In the genomic region with DNA sequence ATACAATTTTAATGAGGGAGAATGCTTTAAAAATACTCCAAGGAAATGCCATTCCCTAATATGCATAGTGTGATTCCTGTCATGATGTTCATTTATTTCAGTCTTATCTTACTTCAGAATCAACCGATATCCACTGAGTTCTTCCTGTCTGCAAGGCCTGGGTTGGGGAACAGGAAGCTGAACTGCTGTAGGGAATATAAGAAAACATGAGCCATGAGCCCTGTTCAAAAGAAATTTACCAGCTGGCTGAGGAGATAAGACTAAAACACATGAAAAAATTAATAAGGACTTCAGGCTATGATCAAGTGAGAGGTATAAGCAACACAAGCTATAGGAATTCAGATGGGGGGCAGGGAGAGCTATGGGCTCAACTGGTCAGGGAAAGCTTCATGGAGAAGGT, we compare ENCODE assay signal across 25 cellular contexts.
"Had no signal": no experiment of that assay in that cellular context is flagged by ENCODE, and none has a peak within 500 bp of the region (broad histone marks: within the 10 kb centered on the region; RNA-seq: fewer than 3 reads in every experiment).

No MANE protein-coding gene starts in this region.

- H3K4me3 Mint-ChIP-seq: activated CD4-positive, alpha-beta T cell treated with anti-CD3 and anti-CD28 coated beads, Interleukin-2, amount 10 ng/mL, durations not matched to agents 7 days and 5 days; activated CD8-positive, alpha-beta memory T cell treated with anti-CD3 and anti-CD28 coated beads, Interleukin-2, amount 10 ng/mL, durations not matched to agents 7 days and 5 days; activated CD8-positive, alpha-beta T cell treated with anti-CD3 and anti-CD28 coated beads for 36 hours; activated naive CD4-positive, alpha-beta T cell treated with anti-CD3 and anti-CD28 coated beads, Interleukin-2, amount 10 ng/mL, durations not matched to agents 7 days and 5 days; memory B cell; natural killer cell treated with Interleukin-12 subunit alpha and Interleukin-12 subunit beta and Interleukin-15 and Interleukin-18, amount 100 ng/mL, for 72 hours; T-helper 1 cell treated with Interleukin-12 subunit alpha and Interleukin-12 subunit beta and Interleukin-4 antibody, amounts not matched to agents 30 μg/mL and 1 μg/mL, for 36 hours had no signal

- ATAC-seq: activated CD8-positive, alpha-beta memory T cell treated with anti-CD3 and anti-CD28 coated beads, Interleukin-2, amount 10 ng/mL, durations not matched to agents 7 days and 5 days; activated CD8-positive, alpha-beta T cell treated with anti-CD3 and anti-CD28 coated beads for 36 hours; left cardiac atrium; natural killer cell treated with Interleukin-12 subunit alpha and Interleukin-12 subunit beta and Interleukin-15 and Interleukin-18, amount 100 ng/mL, for 72 hours; stimulated activated naive CD8-positive, alpha-beta T cell treated with anti-CD3 and anti-CD28 coated beads, Interleukin-15, Interleukin-2, amounts not matched to agents 100 U/mL and 50 U/mL, for 24 hours; upper lobe of right lung had no signal

- FAIRE-seq: bronchial epithelial cell had no signal

- H3K9me3 Mint-ChIP-seq: activated CD4-positive, alpha-beta T cell treated with anti-CD3 and anti-CD28 coated beads, Interleukin-2, amount 10 ng/mL, durations not matched to agents 7 days and 5 days; activated CD8-positive, alpha-beta T cell treated with anti-CD3 and anti-CD28 coated beads for 36 hours; activated naive CD4-positive, alpha-beta T cell treated with anti-CD3 and anti-CD28 coated beads, Interleukin-2, amount 10 ng/mL, durations not matched to agents 7 days and 5 days; memory B cell; natural killer cell treated with Interleukin-12 subunit alpha and Interleukin-12 subunit beta and Interleukin-15 and Interleukin-18, amount 100 ng/mL, for 72 hours; T-helper 1 cell treated with Interleukin-12 subunit alpha and Interleukin-12 subunit beta and Interleukin-4 antibody, amounts not matched to agents 30 μg/mL and 1 μg/mL, for 36 hours had no signal

- H3K27me3 Mint-ChIP-seq: activated CD4-positive, alpha-beta T cell treated with anti-CD3 and anti-CD28 coated beads, Interleukin-2, amount 10 ng/mL, durations not matched to agents 7 days and 5 days; activated CD8-positive, alpha-beta memory T cell treated with anti-CD3 and anti-CD28 coated beads, Interleukin-2, amount 10 ng/mL, durations not matched to agents 7 days and 5 days; activated CD8-positive, alpha-beta T cell treated with anti-CD3 and anti-CD28 coated beads for 36 hours; activated naive CD4-positive, alpha-beta T cell treated with anti-CD3 and anti-CD28 coated beads, Interleukin-2, amount 10 ng/mL, durations not matched to agents 7 days and 5 days had no signal

- H3K27ac Mint-ChIP-seq: activated CD4-positive, alpha-beta T cell treated with anti-CD3 and anti-CD28 coated beads, Interleukin-2, amount 10 ng/mL, durations not matched to agents 7 days and 5 days; activated CD8-positive, alpha-beta memory T cell treated with anti-CD3 and anti-CD28 coated beads, Interleukin-2, amount 10 ng/mL, durations not matched to agents 7 days and 5 days; activated CD8-positive, alpha-beta T cell treated with anti-CD3 and anti-CD28 coated beads for 36 hours; activated naive CD4-positive, alpha-beta T cell treated with anti-CD3 and anti-CD28 coated beads, Interleukin-2, amount 10 ng/mL, durations not matched to agents 7 days and 5 days; memory B cell; natural killer cell treated with Interleukin-12 subunit alpha and Interleukin-12 subunit beta and Interleukin-15 and Interleukin-18, amount 100 ng/mL, for 72 hours; progenitor cell of endocrine pancreas; T-helper 1 cell treated with Interleukin-12 subunit alpha and Interleukin-12 subunit beta and Interleukin-4 antibody, amounts not matched to agents 30 μg/mL and 1 μg/mL, for 36 hours had no signal

- H3K4me1 Mint-ChIP-seq: activated CD4-positive, alpha-beta T cell treated with anti-CD3 and anti-CD28 coated beads, Interleukin-2, amount 10 ng/mL, durations not matched to agents 7 days and 5 days; activated CD8-positive, alpha-beta memory T cell treated with anti-CD3 and anti-CD28 coated beads, Interleukin-2, amount 10 ng/mL, durations not matched to agents 7 days and 5 days; activated naive CD4-positive, alpha-beta T cell treated with anti-CD3 and anti-CD28 coated beads, Interleukin-2, amount 10 ng/mL, durations not matched to agents 7 days and 5 days; memory B cell had no signal

- DNase-seq: activated CD4-positive, alpha-beta T cell treated with anti-CD3 and anti-CD28 coated beads, Interleukin-2, amount 10 ng/mL, durations not matched to agents 7 days and 5 days; activated CD4-positive, CD25-positive, alpha-beta regulatory T cell treated with anti-CD3 and anti-CD28 coated beads, Interleukin-2, amount 50 U/mL, for 72 hours; activated CD8-positive, alpha-beta memory T cell treated with anti-CD3 and anti-CD28 coated beads, Interleukin-2, amount 10 ng/mL, durations not matched to agents 7 days and 5 days; activated CD8-positive, alpha-beta T cell treated with anti-CD3 and anti-CD28 coated beads for 36 hours; activated effector memory CD4-positive, alpha-beta T cell treated with anti-CD3 and anti-CD28 coated beads, Interleukin-2, amount 50 U/mL, for 16 hours; activated naive CD4-positive, alpha-beta T cell treated with anti-CD3 and anti-CD28 coated beads, Interleukin-2, amount 10 ng/mL, durations not matched to agents 7 days and 5 days; activated T-cell treated with anti-CD3 and anti-CD28 coated beads for 4 hours; amygdala; erythroblast; foreskin fibroblast; hypothalamus; islet precursor cell; left cardiac atrium; spleen; stimulated activated CD4-positive, alpha-beta T cell treated with anti-CD3 and anti-CD28 coated beads, Interleukin-4, amount 100 ng/mL, for 24 hours; stimulated activated naive CD8-positive, alpha-beta T cell treated with anti-CD3 and anti-CD28 coated beads, Interleukin-15, Interleukin-2, amounts not matched to agents 100 U/mL and 50 U/mL, for 24 hours; T1000; thyroid gland; upper lobe of right lung; WERI-Rb-1 had no signal

- H3K36me3 Mint-ChIP-seq: activated CD8-positive, alpha-beta memory T cell treated with anti-CD3 and anti-CD28 coated beads, Interleukin-2, amount 10 ng/mL, durations not matched to agents 7 days and 5 days; activated naive CD4-positive, alpha-beta T cell treated with anti-CD3 and anti-CD28 coated beads, Interleukin-2, amount 10 ng/mL, durations not matched to agents 7 days and 5 days; memory B cell; natural killer cell treated with Interleukin-12 subunit alpha and Interleukin-12 subunit beta and Interleukin-15 and Interleukin-18, amount 100 ng/mL, for 72 hours had no signal
